In genomic region chr14:44960146-44960545, GRCh38 we compare ENCODE assay signal across 1 cellular context.
TF ChIP-seq lines count a peak whose summit lies in the region.

No MANE protein-coding gene starts in this region.

TF ChIP-seq in HepG2, 621 proteins besides CTCF, POLR2A, EP300 and RAD21:
- no peak for TF ChIP-seq CENPBD1 (CRISPR knock-in tag; IDR thresholded peaks at IDR 0.05; ENCODE audit: borderline replicate concordance, low read depth)
- TF ChIP-seq AKNA (CRISPR knock-in tag; IDR thresholded peaks at IDR 0.05; ENCODE audit: borderline replicate concordance), result no peak
- TF ChIP-seq ZNF703 (CRISPR knock-in tag; IDR thresholded peaks at IDR 0.05; ENCODE audit: borderline replicate concordance), result no peak
- TF ChIP-seq RNF2 (conservative IDR thresholded peaks at IDR 0.05; ENCODE audit: low read depth), result no peak
- no peak for TF ChIP-seq ZNF350 (CRISPR knock-in tag; IDR thresholded peaks at IDR 0.05; ENCODE audit: borderline replicate concordance, low read depth)
- TF ChIP-seq MTA1 (CRISPR knock-in tag; IDR thresholded peaks at IDR 0.05; ENCODE audit: borderline replicate concordance), result no peak
